ENCODE assay signal across 27 cellular contexts in genomic region chr6:130604869-130605401, GRCh38.
DNase-seq lines count a peak whose midpoint lies in the region; ATAC-seq, FAIRE-seq and TF ChIP-seq lines count a peak whose summit lies in the region.
"Had no signal": no experiment of that assay in that cellular context is flagged by ENCODE, and none has a peak within 500 bp of the region (broad histone marks: within the 10 kb centered on the region; RNA-seq: fewer than 3 reads in every experiment).

No MANE protein-coding gene starts in this region.

- H3K4me1 Mint-ChIP-seq in astrocyte (ENCODE audit: low read depth, unreplicated experiment) = peaks cover 46% of the 10 kb centered on the region

- TF ChIP-seq CTCF in liver (IDR thresholded peaks at IDR 0.05; ENCODE audit: low read depth, low read length, missing input control) (no peak), right lobe of liver (IDR thresholded peaks at IDR 0.05) (no peak), astrocyte (IDR thresholded peaks at IDR 0.05; ENCODE audit: insufficient read depth, low read depth, low read length) (no peak), uterus (IDR thresholded peaks at IDR 0.05) (no peak), foreskin keratinocyte (conservative IDR thresholded peaks at IDR 0.05) (no peak)

- no peak for TF ChIP-seq RAD21 in liver (IDR thresholded peaks at IDR 0.05)

- H3K9me3 ChIP-seq in liver (ENCODE audit: control insufficient read depth in 4 of 4, low read length in 3 of 4) (no peaks in the 10 kb centered on the region), right lobe of liver (no peaks in the 10 kb centered on the region), astrocyte (ENCODE audit: insufficient read depth, low read depth, low read length) (no peaks in the 10 kb centered on the region), uterus (no peaks in the 10 kb centered on the region)
- H3K9me3 ChIP-seq: A549; BLaER1 treated with 17β-estradiol and CSF1 and Interleukin-3, amounts not matched to agents 10 nM and 100 nM; SJCRH30 had no signal

- no peaks in the 10 kb centered on the region for H4K20me1 ChIP-seq in astrocyte (ENCODE audit: insufficient read depth, low read length)
- H4K20me1 ChIP-seq: BLaER1 treated with 17β-estradiol and CSF1 and Interleukin-3, amounts not matched to agents 10 nM and 100 nM had no signal

- no peak overlapping the region for H3K27ac ChIP-seq in liver (ENCODE audit: low read depth in 1 of 2, low read length in 2 of 2)
- H3K27ac ChIP-seq in right lobe of liver = no peak overlapping the region
- H3K27ac ChIP-seq in astrocyte (ENCODE audit: low read depth, low read length) = no peak overlapping the region
- peak overlapping the region; percentile 33 to 74 for H3K27ac ChIP-seq in uterus
- H3K27ac ChIP-seq in foreskin keratinocyte = no peak overlapping the region
- H3K27ac ChIP-seq: A549; BLaER1 treated with 17β-estradiol and CSF1 and Interleukin-3, amounts not matched to agents 10 nM and 100 nM; SJCRH30 had no signal

- H3K9ac ChIP-seq in liver (ENCODE audit: low read depth in 1 of 2, low read length in 2 of 2) = no peak overlapping the region
- no peak overlapping the region for H3K9ac ChIP-seq in astrocyte (ENCODE audit: low read length)
- H3K9ac ChIP-seq: BLaER1 treated with 17β-estradiol and CSF1 and Interleukin-3, amounts not matched to agents 10 nM and 100 nM had no signal

- H3K4me2 ChIP-seq in astrocyte (ENCODE audit: low read length) = no peak overlapping the region
- H3K4me2 ChIP-seq: A549; BLaER1 treated with 17β-estradiol and CSF1 and Interleukin-3, amounts not matched to agents 10 nM and 100 nM had no signal

- no peaks in the 10 kb centered on the region for H3K36me3 ChIP-seq in liver (ENCODE audit: control insufficient read depth in 4 of 4, insufficient read depth in 3 of 4, low read depth in 1 of 4, low read length in 3 of 4)
- H3K36me3 ChIP-seq in right lobe of liver = no peaks in the 10 kb centered on the region
- H3K36me3 ChIP-seq in astrocyte (ENCODE audit: insufficient read depth, low read length) = no peaks in the 10 kb centered on the region
- no peaks in the 10 kb centered on the region for H3K36me3 ChIP-seq in uterus
- H3K36me3 ChIP-seq: BLaER1 treated with 17β-estradiol and CSF1 and Interleukin-3, amounts not matched to agents 10 nM and 100 nM; SJCRH30 had no signal

- no peak for ATAC-seq in right lobe of liver
- ATAC-seq in foreskin keratinocyte = no peak
- ATAC-seq: A549, PC-3, SK-N-SH treated with all-trans-retinoic acid at 6 μM for 48 hours had no signal

- no peak overlapping the region for H3K4me3 Mint-ChIP-seq in astrocyte (ENCODE audit: unreplicated experiment)

- H2AFZ ChIP-seq in astrocyte (ENCODE audit: low read depth, low read length) = no peak overlapping the region

- peak; percentile 41 for FAIRE-seq in astrocyte (lab: Jason Lieb, UNC)
- FAIRE-seq: A549, G401.6, GM12891, GM19239, H54 had no signal

- H3K27ac Mint-ChIP-seq in astrocyte (ENCODE audit: unreplicated experiment) = no peak overlapping the region
- H3K27ac Mint-ChIP-seq: CD4-positive, alpha-beta memory T cell had no signal

- H3K79me2 ChIP-seq in astrocyte (ENCODE audit: insufficient read depth, low read length) = no peaks in the 10 kb centered on the region

- H3K36me3 Mint-ChIP-seq in astrocyte (ENCODE audit: low read depth, unreplicated experiment) = no peaks in the 10 kb centered on the region
- H3K36me3 Mint-ChIP-seq: CD4-positive, alpha-beta memory T cell had no signal

- H3K4me1 ChIP-seq in liver (ENCODE audit: control insufficient read depth in 4 of 4, insufficient read depth in 4 of 4, low read length in 3 of 4) = no peaks in the 10 kb centered on the region
- H3K4me1 ChIP-seq in right lobe of liver = no peaks in the 10 kb centered on the region
- H3K4me1 ChIP-seq in astrocyte (ENCODE audit: insufficient read depth, low read length) = peaks cover 29% of the 10 kb centered on the region
- peaks cover 3 to 16% of the 10 kb centered on the region in 2 donors for H3K4me1 ChIP-seq in uterus
- peaks cover 42% of the 10 kb centered on the region for H3K4me1 ChIP-seq in foreskin keratinocyte
- H3K4me1 ChIP-seq: A549; BLaER1 treated with 17β-estradiol and CSF1 and Interleukin-3, amounts not matched to agents 10 nM and 100 nM had no signal

- no peak for TF ChIP-seq POLR2A in right lobe of liver (IDR thresholded peaks at IDR 0.05)
- no peak for TF ChIP-seq POLR2A in uterus (IDR thresholded peaks at IDR 0.05)

- intact Hi-C loops in right lobe of liver (cut with DNase I) = no loop called here
- intact Hi-C loops in uterus (cut with DNase I; ENCODE audit: low total_unique reads) = no loop called here

- 64% methylated on average over 2 of the region's 2 CpGs for WGBS in liver
- 55% methylated on average over 2 of the region's 2 CpGs for WGBS in right lobe of liver (ENCODE audit: insufficient coverage, low coverage, low lambda C conversion rate, missing lambda C conversion rate)

- H3K27me3 ChIP-seq in liver (ENCODE audit: control insufficient read depth in 4 of 4, insufficient read depth in 4 of 4, low read length in 3 of 4) = no peaks in the 10 kb centered on the region
- no peaks in the 10 kb centered on the region for H3K27me3 ChIP-seq in right lobe of liver
- no peaks in the 10 kb centered on the region for H3K27me3 ChIP-seq in astrocyte (ENCODE audit: insufficient read depth, low read length)
- no peaks in the 10 kb centered on the region for H3K27me3 ChIP-seq in uterus
- H3K27me3 ChIP-seq in foreskin keratinocyte = no peaks in the 10 kb centered on the region
- H3K27me3 ChIP-seq: BLaER1 treated with 17β-estradiol and CSF1 and Interleukin-3, amounts not matched to agents 10 nM and 100 nM; SJCRH30 had no signal

- no peaks in the 10 kb centered on the region for H3K9me3 Mint-ChIP-seq in astrocyte (ENCODE audit: unreplicated experiment)

- H3K4me3 ChIP-seq in liver (ENCODE audit: low read depth in 1 of 3, low read length in 3 of 3) = no peak overlapping the region
- no peak overlapping the region for H3K4me3 ChIP-seq in right lobe of liver
- H3K4me3 ChIP-seq in astrocyte (ENCODE audit: insufficient read depth, low read depth, low read length) = no peak overlapping the region
- H3K4me3 ChIP-seq in uterus = no peak overlapping the region
- H3K4me3 ChIP-seq: A549; BLaER1 treated with 17β-estradiol and CSF1 and Interleukin-3, amounts not matched to agents 10 nM and 100 nM; SJCRH30 had no signal

- DNase-seq in right lobe of liver = no peak
- DNase-seq in astrocyte (ENCODE audit: low read depth) = no peak
- peak; percentile 42 for DNase-seq in left kidney (ENCODE audit: low read depth, low spot score)
- DNase-seq in uterus = peak in 1 of 2 donors; percentile 21
- DNase-seq in MV-4-11 (lab: John Stamatoyannopoulos, UW) = no peak
- DNase-seq in midbrain (lab: John Stamatoyannopoulos, UW) = no peak
- DNase-seq in foreskin keratinocyte = no peak
- DNase-seq: AML-193; CD4-positive, alpha-beta memory T cell; COR-L47; Karpas-422; NCI-H1105; NCI-H1436 treated with DMSO at 0.1 percent for 48 hours; NCI-H187 treated with DMSO at 0.1 percent for 48 hours; NCI-H2107; NCI-H524; NCI-H748 treated with DMSO at 0.1 percent for 48 hours; PC-3; SJCRH30 had no signal

- no peaks in the 10 kb centered on the region for H3K27me3 Mint-ChIP-seq in astrocyte (ENCODE audit: low read depth, unreplicated experiment)
- H3K27me3 Mint-ChIP-seq: CD4-positive, alpha-beta memory T cell had no signal

TF ChIP-seq in liver, 16 proteins besides CTCF, POLR2A, EP300 and RAD21:
- TF ChIP-seq NR2F2 (IDR thresholded peaks at IDR 0.05) (peak; percentile 92), MAX (IDR thresholded peaks at IDR 0.05) (no peak)

Comparison
In these comparisons a context has a peak if more than half of its experiments do, and no peak if none do; other contexts are left out.
1. H3K27ac ChIP-seq: peak in uterus (2 of 2); none in liver (0 of 2), right lobe of liver (0 of 3), astrocyte (single experiment) and foreskin keratinocyte (single experiment).